12 cellular contexts compared by ENCODE assay signal in the genomic region with DNA sequence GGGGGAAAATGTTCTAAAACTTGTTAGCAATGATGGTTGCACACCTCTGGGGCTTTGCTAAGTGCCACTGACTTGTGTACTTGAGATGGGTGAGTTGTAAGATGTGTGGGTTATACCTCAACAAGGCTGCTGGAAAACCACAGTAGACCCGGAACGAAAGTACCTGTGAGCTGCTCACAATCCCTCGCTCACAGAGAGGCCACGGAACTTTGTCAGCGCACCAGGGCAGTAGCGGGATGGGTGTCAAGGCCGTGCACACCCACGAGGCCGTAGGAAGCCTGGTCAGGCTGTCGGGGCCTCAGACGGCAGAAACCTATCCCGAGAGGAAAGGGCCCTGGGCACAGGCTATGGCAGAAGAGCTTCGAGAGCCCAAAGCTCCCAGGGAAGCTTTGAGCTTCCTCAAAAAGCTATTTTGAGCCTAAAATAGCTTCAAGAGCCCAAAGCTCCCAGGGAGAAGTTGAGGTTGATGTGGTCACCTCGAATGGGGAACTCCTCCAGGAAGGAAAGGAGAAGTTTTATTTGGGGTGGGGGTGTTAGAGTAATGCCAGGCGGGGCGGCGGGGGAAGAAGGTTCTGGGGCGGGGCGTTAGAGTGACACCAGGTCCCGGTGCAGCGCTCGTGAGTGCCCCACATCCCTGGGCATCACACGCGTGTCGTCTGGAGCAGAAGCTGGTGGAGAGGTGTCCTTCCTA. TPM values are rescaled to one million over a fixed set of nuclear protein-coding genes. Genes with fewer than 3 reads are reported as not detected.
DNase-seq lines count a peak whose midpoint lies in the region; ATAC-seq, FAIRE-seq and TF ChIP-seq lines count a peak whose summit lies in the region.
"Had no signal": no experiment of that assay in that cellular context is flagged by ENCODE, and none has a peak within 500 bp of the region (broad histone marks: within the 10 kb centered on the region; RNA-seq: fewer than 3 reads in every experiment).

No MANE protein-coding gene starts in this region.

- no peaks in the 10 kb centered on the region for H3K36me3 Mint-ChIP-seq in neural progenitor cell

- TF ChIP-seq POLR2A in K562 (conservative IDR thresholded peaks at IDR 0.05) (no peak), transverse colon (IDR thresholded peaks at IDR 0.05) (no peak)

- H3K4me2 ChIP-seq in K562 (ENCODE audit: insufficient read depth, low read length) (0 out of 2 replicates have a peak overlapping the region, but pooled peaks have one; percentile 12), neural progenitor cell (no peak overlapping the region)

- DNase-seq in GM19239 (ENCODE audit: insufficient read length, low spot score) = no peak
- DNase-seq in OCI-M1 (lab: John Stamatoyannopoulos, UW) = peak; percentile 56
- no peak for DNase-seq in K562 (ENCODE audit: extremely low read depth in 1 of 4, low spot score in 3 of 4)
- no peak for DNase-seq in neural progenitor cell (ENCODE audit: low spot score)
- no peak for DNase-seq in retina
- DNase-seq in DMS53 treated with DMSO at 0.1 percent for 48 hours (lab: John Stamatoyannopoulos, UW; ENCODE audit: unreplicated experiment) = no peak
- no peak for DNase-seq in transverse colon
- DNase-seq: activated CD4-positive, CD25-positive, alpha-beta regulatory T cell; NCI-H1930; thyroid gland had no signal

- H3K27ac ChIP-seq in K562 (ENCODE audit: extremely low read depth, low read depth, low read length) (peak overlapping the region; percentile 19; the same call in 1 of the 3 replicates), neural progenitor cell (no peak overlapping the region), transverse colon (no peak overlapping the region)
- H3K27ac ChIP-seq: thyroid gland had no signal

- CTCF ChIA-PET in K562 (lab: Yijun Ruan, JAX; ENCODE audit: low intra/inter-chr PET ratio) = no interaction called here

- in situ Hi-C loops in K562 (cut with MboI) = no loop called here
- in situ Hi-C loops in transverse colon (cut with MboI; ENCODE audit: low pct_ligation_motif_present in 1 of 4, low pct_unique_long_range_greater_than_20kb in 1 of 4, low sequenced_read_pairs in 3 of 4) = no loop called here

- peaks cover 8% of the 10 kb centered on the region for H3K9me1 ChIP-seq in K562 (ENCODE audit: control insufficient read depth, insufficient read depth, low read length)

- intact Hi-C loops in K562 (cut with micrococcal nuclease) (no loop called here), transverse colon (cut with DNase I; ENCODE audit: low total_unique reads) (no loop called here)

- H3F3A ChIP-seq in neural progenitor cell (ENCODE audit: low read depth) = no peaks in the 10 kb centered on the region

- ATAC-seq in K562 (no peak), HG02885 (IDR thresholded peaks at IDR 0.05; ENCODE audit: poor library complexity, unreplicated experiment) (no peak)

- H3K79me2 ChIP-seq in K562 (ENCODE audit: control insufficient read depth, insufficient read depth, low read length) = peaks cover 84% of the 10 kb centered on the region
- no peaks in the 10 kb centered on the region for H3K79me2 ChIP-seq in neural progenitor cell (ENCODE audit: low read depth)

- TF ChIP-seq RAD21 in K562 (CRISPR knock-in tag; conservative IDR thresholded peaks at IDR 0.05 in 1 of 2, IDR thresholded peaks at IDR 0.05 in 1 of 2) = no peak

- H3K9ac ChIP-seq in K562 (ENCODE audit: insufficient read depth in 1 of 2, low read depth in 2 of 2, low read length in 2 of 2) (peak overlapping the region in 1 of 2 experiments; percentile 73; a peak in 2 of 4 replicates), neural progenitor cell (no peak overlapping the region)

- H3K27me3 ChIP-seq in K562 (ENCODE audit: control insufficient read depth in 2 of 2, insufficient read depth in 2 of 2, low read length in 2 of 2) = no peaks in the 10 kb centered on the region
- H3K27me3 ChIP-seq in neural progenitor cell = no peaks in the 10 kb centered on the region
- peaks cover 5% of the 10 kb centered on the region for H3K27me3 ChIP-seq in transverse colon
- H3K27me3 ChIP-seq: thyroid gland had no signal

- TF ChIP-seq EP300 in K562 (IDR thresholded peaks at IDR 0.05; ENCODE audit: low read length) = no peak
- TF ChIP-seq EP300 in transverse colon (IDR thresholded peaks at IDR 0.05; ENCODE audit: low read depth) = no peak

- no peak for TF ChIP-seq CTCF in K562 (IDR thresholded peaks at IDR 0.05 in 2 of 3, conservative IDR thresholded peaks at IDR 0.05 in 1 of 3; ENCODE audit: insufficient read depth in 2 of 3, low read depth in 1 of 3, low read length in 3 of 3)
- no peak for TF ChIP-seq CTCF in neural progenitor cell (IDR thresholded peaks at IDR 0.05)
- no peak for TF ChIP-seq CTCF in transverse colon (IDR thresholded peaks at IDR 0.05)

- H3K4me3 Mint-ChIP-seq in neural progenitor cell = no peak overlapping the region

- H3K4me3 ChIP-seq in K562 (no peak overlapping the region), neural progenitor cell (no peak overlapping the region), transverse colon (no peak overlapping the region)
- H3K4me3 ChIP-seq: thyroid gland had no signal

- H3K4me1 Mint-ChIP-seq in neural progenitor cell = peaks cover 13% of the 10 kb centered on the region

- peaks cover 15% of the 10 kb centered on the region for H3K27me3 Mint-ChIP-seq in neural progenitor cell (ENCODE audit: insufficient read depth, low read depth)

- WGBS in K562 (ENCODE audit: insufficient coverage, low coverage, missing lambda C conversion rate) = 95% methylated on average over 25 of the region's 25 CpGs
- WGBS in transverse colon (ENCODE audit: low coverage in 1 of 2), 2 donors = 66% methylated on average over 25 of the region's 25 CpGs; no CpG with 5 or more reads in 1 of the 2 donors

- H4K20me1 ChIP-seq in K562 (replicated peaks; ENCODE audit: control insufficient read depth, insufficient read depth, low read length) (peaks cover 33% of the 10 kb centered on the region), neural progenitor cell (ENCODE audit: low read depth) (no peaks in the 10 kb centered on the region)

- no TSS peak for BruUV-seq in K562 (replicated peaks; lab: Mats Ljungman, UMichigan)

- no peak overlapping the region for H2AFZ ChIP-seq in K562 (ENCODE audit: low read depth, low read length)
- no peak overlapping the region for H2AFZ ChIP-seq in neural progenitor cell (replicated peaks)

- H3K9me3 ChIP-seq in K562 (replicated peaks; ENCODE audit: control insufficient read depth, insufficient read depth, low read depth, low read length) (peaks cover 2% of the 10 kb centered on the region; the same call in 1 of the 2 replicates), neural progenitor cell (ENCODE audit: low read depth) (no peaks in the 10 kb centered on the region), transverse colon (no peaks in the 10 kb centered on the region)
- H3K9me3 ChIP-seq: thyroid gland had no signal

- H3K4me1 ChIP-seq in K562 (replicated peaks in 1 of 2; ENCODE audit: control insufficient read depth in 2 of 2, insufficient read depth in 2 of 2, low read length in 2 of 2) (peaks cover 21 to 58% of the 10 kb centered on the region in 2 experiments; a peak in 4 of 5 replicates), neural progenitor cell (peaks cover 2% of the 10 kb centered on the region), transverse colon (no peaks in the 10 kb centered on the region)
- H3K4me1 ChIP-seq: thyroid gland had no signal

- peaks cover 14% of the 10 kb centered on the region for H3K9me3 Mint-ChIP-seq in neural progenitor cell

- H3K36me3 ChIP-seq in K562 (ENCODE audit: control insufficient read depth, insufficient read depth, low read length) (peaks cover 79% of the 10 kb centered on the region), neural progenitor cell (no peaks in the 10 kb centered on the region), transverse colon (no peaks in the 10 kb centered on the region)
- H3K36me3 ChIP-seq: thyroid gland had no signal

- peak overlapping the region; percentile 16 for H3K27ac Mint-ChIP-seq in neural progenitor cell

- peak; percentile 71 for FAIRE-seq in GM19239 (lab: Jason Lieb, UNC)
- FAIRE-seq in K562 (lab: Jason Lieb, UNC) = no peak
- FAIRE-seq: RCC 7860 had no signal

- POLR2A ChIA-PET in K562 (lab: Yijun Ruan, JAX) = interaction anchor here (1.0 to 1.1 kb wide), 2 partner anchors 10 to 15 kb away, joined by 3 read pairs; no protein-coding TSS in a partner anchor

TF ChIP-seq in K562, 482 proteins besides CTCF, POLR2A, EP300 and RAD21:
- TF ChIP-seq ZNF384 (IDR thresholded peaks at IDR 0.05; ENCODE audit: low read depth, low read length) = no peak
- TF ChIP-seq ETV5 (CRISPR knock-in tag; IDR thresholded peaks at IDR 0.05; ENCODE audit: low read depth) = no peak
- TF ChIP-seq DDX20 (tag; IDR thresholded peaks at IDR 0.05; ENCODE audit: low read depth) = no peak

RNA-seq across cellular contexts. Expression of a gene that starts 19.0 kb away (rescaled TPM):
- 73.4 and 198 TPM in 2 replicates for total RNA-seq in K562 (2011; cell fraction: chromatin; rRNA removed; ENCODE audit: low replicate concordance)
- total RNA-seq in K562 (2011; cell fraction: nucleolus; rRNA removed) = 67.4 and 69.3 TPM in 2 replicates
- 45.3 and 67.3 TPM in 2 replicates for total RNA-seq in K562 (2011; cell fraction: nucleoplasm; rRNA removed)
- total RNA-seq in K562 (2014; rRNA removed) = 13.5 and 20.8 TPM in 2 replicates
- 3.9 and 5.9 TPM in 2 replicates for total RNA-seq in K562 (2014; rRNA removed; fragmentation: Illumina TruSeq; extraction: Trizol)
- 6.7 and 7.8 TPM in 2 replicates for total RNA-seq in K562 (2015; rRNA removed; fragmentation: Illumina TruSeq; extraction: Trizol)
- total RNA-seq in K562 (2021) = 114 and 145 TPM in 2 replicates
- 6.4 and 11.3 TPM in 2 replicates for polyA plus RNA-seq in K562 (2011; rRNA removed)
- 5.6 and 15.0 TPM in 2 replicates for polyA plus RNA-seq in K562 (2011; cell fraction: cytosol; rRNA removed)
- polyA plus RNA-seq in K562 (2011; cell fraction: nucleus; rRNA removed) = 67.2 and 126 TPM in 2 replicates
- polyA plus RNA-seq in K562 (2012) = 55.0 and 86.5 TPM in 2 replicates
- polyA plus RNA-seq in K562 (2014; fragmentation: Illumina TruSeq; extraction: Trizol) = 24.2 and 46.3 TPM in 2 replicates
- 1 to 10 TPM; 2.3 to 2.7 TPM for polyA plus RNA-seq in K562 (2014; fragmentation: Nextera tagmentation; extraction: Ambion mirVana)
- 34.3 and 35.3 TPM in 2 replicates for polyA plus RNA-seq in K562 (2014; rRNA removed)
- polyA minus RNA-seq in K562 (2011; rRNA and poly(A)+ RNA removed) = 9.5 and 9.7 TPM in 2 replicates
- polyA minus RNA-seq in K562 (2011; cell fraction: cytosol; rRNA and poly(A)+ RNA removed) = 32.1 and 46.1 TPM in 2 replicates
- 21.1 and 34.5 TPM in 2 replicates for polyA minus RNA-seq in K562 (2011; cell fraction: nucleus; rRNA and poly(A)+ RNA removed)
- 0.15 and 0.22 TPM in 2 replicates for total RNA-seq in neural progenitor cell (ENCODE audit: low replicate concordance)
- total RNA-seq in transverse colon = 10 to 100 TPM in 1 of 4 donors, 1 to 10 TPM in 3; 4.0 to 18.5 (median 5.5) TPM
